ENCODE assay signal across 8 cellular contexts in genomic region chr12:57782608-57783465, GRCh38.
A peak's percentile ranks its signal among the peaks of the same experiment; 100 is the strongest.
DNase-seq lines count a peak whose midpoint lies in the region; TF ChIP-seq lines count a peak whose summit lies in the region.

Gene TSFM, plus strand, starts transcription at chr12:57782787. Its CDS starts 15 bp downstream, at chr12:57782802.

- H3K9me3 ChIP-seq in MM.1S (replicated peaks; ENCODE audit: insufficient read depth, low read length) = no peaks in the 10 kb centered on the region
- no peaks in the 10 kb centered on the region for H3K9me3 ChIP-seq in neutrophil

- no peaks in the 10 kb centered on the region for H3K9me2 ChIP-seq in MM.1S (replicated peaks; ENCODE audit: insufficient read depth, low read length)

- H4K20me1 ChIP-seq in MM.1S (ENCODE audit: insufficient read depth, low read length) = no peaks in the 10 kb centered on the region

- TF ChIP-seq CTCF in MM.1S (IDR thresholded peaks at IDR 0.05; ENCODE audit: low read length) (peak; percentile 91), neutrophil (IDR thresholded peaks at IDR 0.05) (peak; percentile 93)

- H3F3A ChIP-seq in MM.1S (ENCODE audit: insufficient read depth, low read length) = 0 out of 2 replicates have a peak, but pooled peaks cover 3% of the 10 kb centered on the region

- peak within 1 kb of the TSS; percentile 95 for H3K9ac ChIP-seq in MM.1S (ENCODE audit: low read length)

- H3K27me3 ChIP-seq in MM.1S (replicated peaks; ENCODE audit: insufficient read depth, low read length) (no peaks in the 10 kb centered on the region), neutrophil (no peaks in the 10 kb centered on the region)

- H3K4me2 ChIP-seq in MM.1S (ENCODE audit: low read depth, low read length) = peak within 1 kb of the TSS; percentile 91

- H3K4me1 ChIP-seq in MM.1S (ENCODE audit: low read length) (peaks cover 12% of the 10 kb centered on the region), neutrophil (ENCODE audit: control insufficient read depth in 1 of 2, insufficient read depth in 1 of 2, low read depth in 1 of 2, low read length in 1 of 2) (peaks cover 26 to 30% of the 10 kb centered on the region in 2 experiments)

- peak within 1 kb of the TSS; percentile 100 for H3K4me3 ChIP-seq in MM.1S (ENCODE audit: low read length)
- peak within 1 kb of the TSS; percentile 70 to 83 for H3K4me3 ChIP-seq in neutrophil (ENCODE audit: low read depth in 1 of 2, low read length in 1 of 2)

- H3K27ac ChIP-seq in MM.1S (ENCODE audit: low read length) (peak within 1 kb of the TSS; percentile 42; the same call in 1 of the 2 replicates), neutrophil (peak within 1 kb of the TSS; percentile 71), substantia nigra (ENCODE audit: low read depth, low read length, poor library complexity, severe bottlenecking) (peak within 1 kb of the TSS; percentile 67)

- peaks cover 38% of the 10 kb centered on the region for H3K79me2 ChIP-seq in MM.1S (ENCODE audit: low read length)

- H3K36me3 ChIP-seq in MM.1S (replicated peaks; ENCODE audit: insufficient read depth, low read length) = 0 out of 2 replicates have a peak, but pooled peaks cover 8% of the 10 kb centered on the region
- peaks cover 24% of the 10 kb centered on the region for H3K36me3 ChIP-seq in neutrophil

- DNase-seq in GM03348 (ENCODE audit: low spot score) (peak; percentile 90), HCEC 1CT (peak; percentile 92), MM.1S (peak; percentile 96), SIG-M5 (lab: John Stamatoyannopoulos, UW) (peak; percentile 54), foreskin melanocyte (peak; percentile 87), substantia nigra (lab: John Stamatoyannopoulos, UW) (peak; percentile 63 to 98 (median 91))
- peak; percentile 98 for DNase-seq in activated gamma-delta T cell treated with anti-CD3 and anti-CD28 coated beads, Interleukin-2, amount 50 U/mL, for 16 hours (ENCODE audit: low read depth)

- peak within 1 kb of the TSS; percentile 98 for H2AFZ ChIP-seq in MM.1S (ENCODE audit: low read length)

Comparison
In these comparisons a context has a peak if more than half of its experiments do, and no peak if none do; other contexts are left out.
1. Peak in every context shown above with its lines: DNase-seq, H3K4me3 ChIP-seq and H3K27ac ChIP-seq.